In the genomic region with DNA sequence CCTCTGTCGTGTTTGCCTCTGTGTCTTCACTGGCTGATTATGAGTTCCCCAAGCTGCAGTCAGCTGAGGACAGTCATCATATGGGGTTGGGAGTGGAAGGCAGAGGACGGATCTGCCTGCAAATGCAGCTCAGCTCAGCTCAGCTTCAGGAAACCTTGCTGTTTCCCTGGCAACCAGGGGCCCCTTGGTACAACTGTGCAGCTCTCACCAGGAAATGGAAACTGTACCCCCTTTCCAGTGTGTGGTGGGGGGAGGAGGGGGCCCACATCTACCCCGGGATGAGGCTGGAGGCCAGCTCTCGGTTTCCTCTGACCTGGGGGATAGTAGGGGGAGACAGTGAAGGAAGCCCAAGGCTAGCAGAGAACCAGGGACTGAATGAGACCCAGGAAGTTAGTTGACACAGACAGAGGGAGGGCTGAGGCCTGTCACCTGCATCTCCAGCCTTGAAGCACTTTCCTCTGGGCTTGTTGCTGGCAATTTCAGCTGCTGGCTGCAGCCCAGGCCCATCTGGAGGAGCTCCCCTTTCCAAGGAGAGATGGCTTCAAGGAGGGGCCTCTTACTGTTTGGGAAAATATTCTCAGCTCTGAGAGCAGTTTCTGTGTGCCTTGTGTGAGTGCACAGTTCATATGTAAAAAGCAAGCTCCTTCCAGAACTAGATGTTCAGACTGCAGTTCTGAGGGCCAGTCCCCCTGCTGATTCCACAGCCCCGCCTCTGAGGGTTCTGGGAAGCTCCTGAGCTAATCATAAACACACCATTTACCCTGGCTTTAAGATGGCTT, we compare ENCODE assay signal across 8 cellular contexts. TPM values are rescaled to one million over a fixed set of nuclear protein-coding genes. Genes with fewer than 3 reads are reported as not detected.
DNase-seq lines count a peak whose midpoint lies in the region; ATAC-seq and TF ChIP-seq lines count a peak whose summit lies in the region.

No MANE protein-coding gene starts in this region.

- ATAC-seq in GM19023 (IDR thresholded peaks at IDR 0.05; ENCODE audit: unreplicated experiment), result peak; percentile 45
- peak; percentile 66 for ATAC-seq in HG03342 (IDR thresholded peaks at IDR 0.05; ENCODE audit: unreplicated experiment)
- peak; percentile 72 for ATAC-seq in mucosa of descending colon

- peaks cover 16% of the 10 kb centered on the region for H3K4me1 ChIP-seq in mucosa of descending colon (ENCODE audit: low read depth)

- intact Hi-C loops in mucosa of descending colon (cut with DNase I, micrococcal nuclease), result no loop called here

- no peaks in the 10 kb centered on the region for H3K36me3 ChIP-seq in mucosa of descending colon (ENCODE audit: low read depth)

- TF ChIP-seq CTCF in mucosa of descending colon (IDR thresholded peaks at IDR 0.05), result no peak

- no peak overlapping the region for H3K4me3 ChIP-seq in mucosa of descending colon

- no peaks in the 10 kb centered on the region for H3K9me3 ChIP-seq in mucosa of descending colon

- DNase-seq in AG20443 (ENCODE audit: low spot score), result peak; percentile 53
- peak; percentile 83 for DNase-seq in T-helper 22 cell (ENCODE audit: low read depth)
- peak; percentile 82 for DNase-seq in central memory CD4-positive, alpha-beta T cell
- peak; percentile 45 to 75 (median 45) for DNase-seq in mucosa of descending colon
- peak; percentile 64 to 80 (median 78) for DNase-seq in stimulated activated naive CD4-positive, alpha-beta T cell (lab: John Stamatoyannopoulos, UW)
- DNase-seq in NCI-H774 (lab: John Stamatoyannopoulos, UW), result no peak

RNA-seq across cellular contexts. Expression of gene ANXA6, which starts 6.9 kb away (rescaled TPM):
- 100 to 1,000 TPM in 1 of 3 donors, 10 to 100 TPM in 2; 21.4 to 180 (median 68.0) TPM for total RNA-seq in mucosa of descending colon
